8 cellular contexts compared by ENCODE assay signal in the genomic region with DNA sequence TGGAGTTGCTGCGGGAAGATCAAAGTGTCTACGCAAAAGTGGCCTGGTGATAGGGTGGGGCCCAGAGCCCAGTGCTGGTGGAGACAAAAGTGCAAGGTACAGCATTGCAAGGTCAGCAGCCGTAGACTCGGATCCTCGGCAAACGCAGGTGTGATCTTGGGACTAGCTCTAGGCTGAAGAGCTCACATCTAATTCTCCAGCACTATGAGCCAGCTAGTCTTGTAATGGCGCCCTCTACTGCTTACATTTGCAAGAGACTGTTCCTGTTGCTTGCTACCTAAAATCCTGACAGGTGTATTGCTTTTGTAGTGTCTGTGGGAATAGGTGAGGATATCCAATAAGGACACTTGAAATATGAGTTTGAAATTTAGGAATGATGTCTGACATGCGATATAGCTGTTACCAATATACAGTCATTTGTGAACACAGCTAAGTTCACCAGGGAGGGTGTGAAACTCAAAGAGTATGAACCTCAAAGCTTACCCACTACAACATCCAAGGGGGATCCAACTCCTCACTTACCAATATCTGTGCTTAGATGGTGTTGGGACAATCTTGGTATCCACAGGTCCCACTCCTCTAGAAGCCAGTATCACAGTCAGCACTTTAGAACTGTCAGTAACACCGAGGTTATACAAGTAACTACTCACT. TPM values are rescaled to one million over a fixed set of nuclear protein-coding genes. Genes with fewer than 3 reads are reported as not detected.
DNase-seq lines count a peak whose midpoint lies in the region; ATAC-seq, FAIRE-seq and TF ChIP-seq lines count a peak whose summit lies in the region.

No MANE protein-coding gene starts in this region.

- no peak overlapping the region for H3K27ac ChIP-seq in GM12878 (ENCODE audit: control insufficient read depth, insufficient read depth)
- H3K27ac ChIP-seq in HepG2 (ENCODE audit: extremely low read length, insufficient read depth, low read length) = no peak overlapping the region

- H3K4me1 ChIP-seq in GM12878 (ENCODE audit: control insufficient read depth, insufficient read depth, low read length) = no peaks in the 10 kb centered on the region
- no peaks in the 10 kb centered on the region for H3K4me1 ChIP-seq in HepG2 (ENCODE audit: insufficient read depth, low read length)

- RAD21 ChIA-PET in GM12878 (lab: Charles Lee; ENCODE audit: unreplicated experiment) = interaction anchor here (0.6 to 1.5 kb wide), 14 partner anchors 26 to 463 kb away, joined by 3 to 18 read pairs (median 4); no protein-coding TSS in a partner anchor

- BruUV-seq in GM12878 (replicated peaks; lab: Mats Ljungman, UMichigan) (no TSS peak), HepG2 (replicated peaks; lab: Mats Ljungman, UMichigan) (no TSS peak)

- no peaks in the 10 kb centered on the region for H3K9me3 ChIP-seq in GM12878 (replicated peaks; ENCODE audit: control insufficient read depth, insufficient read depth, low read length)
- no peaks in the 10 kb centered on the region for H3K9me3 ChIP-seq in HepG2 (ENCODE audit: low read length)

- CTCF ChIA-PET in T-cell (lab: Charles Lee) (interaction anchor here (0.6 to 1.6 kb wide), 59 partner anchors 9 to 1611 kb away, joined by 3 to 36 read pairs (median 4); partner anchors contain the start of gene PDE7B (in 1 of the 2)), GM12878 (lab: Yijun Ruan, JAX) (interaction anchor here (0.5 to 6.8 kb wide), 52 partner anchors 9 to 463 kb away, joined by 3 to 84 read pairs (median 5); partner anchors contain the start of gene PDE7B), HepG2 (lab: Yijun Ruan, JAX; ENCODE audit: low intra/inter-chr PET ratio, low total read pairs) (interaction anchor here (0.7 to 1.9 kb wide), 3 partner anchors 374 to 458 kb away, joined by 5 to 13 read pairs (median 9); no protein-coding TSS in a partner anchor)

- H3K4me3 ChIP-seq in GM12878 (no peak overlapping the region), HepG2 (replicated peaks in 1 of 3; ENCODE audit: insufficient read depth in 1 of 3, low read depth in 2 of 3, low read length in 3 of 3) (no peak overlapping the region)

- DNase-seq in NK-92 treated with Interleukin-12 subunit alpha and Interleukin-12 subunit beta, amount 100 ng/mL, for 24 hours (lab: John Stamatoyannopoulos, UW) = peak; percentile 1
- DNase-seq in NK-92 (lab: John Stamatoyannopoulos, UW; ENCODE audit: unreplicated experiment) (no peak), NCI-H1092 (lab: John Stamatoyannopoulos, UW) (peak; percentile 45), T-cell (peak; percentile 17 to 70 (median 52)), GM12878 (ENCODE audit: low read depth, low spot score) (peak; percentile 19), HepG2 (ENCODE audit: low spot score) (peak; percentile 70)
- DNase-seq in stimulated activated naive CD8-positive, alpha-beta T cell treated with anti-CD3 and anti-CD28 coated beads, Interleukin-15, Interleukin-2, amounts not matched to agents 100 U/mL and 50 U/mL, for 24 hours = peak; percentile 56

- TF ChIP-seq RAD21 in GM12878 (IDR thresholded peaks at IDR 0.05; ENCODE audit: insufficient read depth, low read depth, low read length) (peak; percentile 88), HepG2 (CRISPR knock-in tag; IDR thresholded peaks at IDR 0.05) (peak; percentile 54; the same call in 1 of the 2 replicates)

- POLR2A ChIA-PET in T-cell (lab: Charles Lee) (no interaction called here), GM12878 (lab: Charles Lee) (no interaction called here), HepG2 (lab: Yijun Ruan, JAX) (no interaction called here)

- H3K4me3 Mint-ChIP-seq in T-cell = no peak overlapping the region

- FAIRE-seq in GM12878 (lab: Jason Lieb, UNC) (peak; percentile 92), HepG2 (lab: Jason Lieb, UNC) (peak; percentile 95)

- SMC1A ChIA-PET in GM12878 (lab: Charles Lee; ENCODE audit: uncharacterized antibody, unreplicated experiment) = interaction anchor here (0.6 to 1.7 kb wide), 25 partner anchors 8 to 459 kb away, joined by 3 to 32 read pairs (median 4); no protein-coding TSS in a partner anchor

- H3K79me2 ChIP-seq in GM12878 (ENCODE audit: control insufficient read depth, insufficient read depth, low read length) (no peaks in the 10 kb centered on the region), HepG2 (ENCODE audit: insufficient read depth, low read length) (no peaks in the 10 kb centered on the region)

- no peaks in the 10 kb centered on the region for H3K36me3 Mint-ChIP-seq in T-cell

- peaks cover 0 to 4% (median 2%) of the 10 kb centered on the region in 3 donors for H3K4me1 Mint-ChIP-seq in T-cell

- intact Hi-C loops in GM12878 (cut with micrococcal nuclease; ENCODE audit: unreplicated experiment) = loop anchor here (1.0 to 5.0 kb wide), 4 partner anchors 234 to 458 kb away; no protein-coding TSS in a partner anchor
- intact Hi-C loops in HepG2 (cut with micrococcal nuclease; ENCODE audit: unreplicated experiment) = loop anchor here (1.0 to 10.0 kb wide), 5 partner anchors 234 to 459 kb away; no protein-coding TSS in a partner anchor

- no peaks in the 10 kb centered on the region for H3K9me3 Mint-ChIP-seq in T-cell

- H3K4me2 ChIP-seq in GM12878 (ENCODE audit: control insufficient read depth, insufficient read depth) = no peak overlapping the region
- no peak overlapping the region for H3K4me2 ChIP-seq in HepG2 (ENCODE audit: low read depth, low read length)

- 33% methylated on average over 9 of the region's 9 CpGs for WGBS in GM12878 (ENCODE audit: insufficient coverage, insufficient replicate concordance, low lambda C conversion rate, missing lambda C conversion rate)
- WGBS in HepG2 (ENCODE audit: low lambda C conversion rate) = 6% methylated on average over 9 of the region's 9 CpGs

- TF ChIP-seq EP300 in GM12878 (IDR thresholded peaks at IDR 0.05; ENCODE audit: borderline replicate concordance in 1 of 2, control insufficient read depth in 1 of 2, low read depth in 2 of 2, low read length in 2 of 2) = no peak
- TF ChIP-seq EP300 in HepG2 (IDR thresholded peaks at IDR 0.05; ENCODE audit: low read depth in 2 of 2, low read length in 2 of 2) = no peak
- no peak for TF ChIP-seq EP300 in HepG2 (CRISPR knock-in tag; IDR thresholded peaks at IDR 0.05; ENCODE audit: borderline replicate concordance)

- in situ Hi-C loops in GM12878 (cut with MboI) (loop anchor here (5.0 kb wide), 2 partner anchors 233 to 373 kb away; no protein-coding TSS in a partner anchor), HepG2 (cut with HindIII; ENCODE audit: extremely low pct_ligation_motif_present, low pct_unique_long_range_greater_than_20kb) (loop anchor here (10.0 kb wide), 1 partner anchor 375 kb away; no protein-coding TSS in a partner anchor)

- TF ChIP-seq CTCF in GM12878 (IDR thresholded peaks at IDR 0.05 in 2 of 3, conservative IDR thresholded peaks at IDR 0.05 in 1 of 3; ENCODE audit: control insufficient read depth in 2 of 3, extremely low read depth in 1 of 3, insufficient read depth in 1 of 3, low read depth in 3 of 3, low read length in 3 of 3) (peak; percentile 68 to 73 (median 71); a peak in 5 of 6 replicates), HepG2 (CRISPR knock-in tag; IDR thresholded peaks at IDR 0.05) (peak; percentile 81)

- TF ChIP-seq POLR2A in GM12878 (IDR thresholded peaks at IDR 0.05; ENCODE audit: low read depth, low read length) (no peak), HepG2 (IDR thresholded peaks at IDR 0.05; ENCODE audit: insufficient read depth in 1 of 2, low read depth in 2 of 2, low read length in 2 of 2) (no peak)

- H3K36me3 ChIP-seq in GM12878 (ENCODE audit: control insufficient read depth in 2 of 2, insufficient read depth in 2 of 2, low read length in 1 of 2) (no peaks in the 10 kb centered on the region), HepG2 (replicated peaks in 1 of 2; ENCODE audit: control insufficient read depth in 1 of 2, insufficient read depth in 2 of 2, low read length in 2 of 2) (no peaks in the 10 kb centered on the region)

- H3K9ac ChIP-seq in GM12878 (ENCODE audit: control insufficient read depth, insufficient read depth, low read length) = no peak overlapping the region
- no peak overlapping the region for H3K9ac ChIP-seq in HepG2 (ENCODE audit: insufficient read depth, low read depth, low read length)

- H2AFZ ChIP-seq in GM12878 (ENCODE audit: control insufficient read depth, low read depth, low read length) (no peak overlapping the region), HepG2 (ENCODE audit: low read length) (no peak overlapping the region)

- no peaks in the 10 kb centered on the region for H3K27me3 ChIP-seq in GM12878 (replicated peaks in 1 of 2; ENCODE audit: control insufficient read depth in 2 of 2, insufficient read depth in 2 of 2, low read length in 1 of 2)
- H3K27me3 ChIP-seq in HepG2 (ENCODE audit: control insufficient read depth in 1 of 2, insufficient read depth in 2 of 2, low read length in 2 of 2) = 0 out of 5 replicates have a peak, but pooled peaks cover 0 to 7% of the 10 kb centered on the region in 2 experiments

- no peak overlapping the region for H3K27ac Mint-ChIP-seq in T-cell

- ATAC-seq in HG02588 (IDR thresholded peaks at IDR 0.05; ENCODE audit: unreplicated experiment) (peak; percentile 76), T-cell (replicated peaks in 1 of 4) (peak; percentile 65 to 92 (median 81)), GM12878 (peak; percentile 92), HepG2 (peak; percentile 97)
- peak; percentile 68 for ATAC-seq in stimulated activated naive CD8-positive, alpha-beta T cell treated with anti-CD3 and anti-CD28 coated beads, Interleukin-15, Interleukin-2, amounts not matched to agents 100 U/mL and 50 U/mL, for 24 hours

- H3K27me3 Mint-ChIP-seq in T-cell = no peaks in the 10 kb centered on the region

- no peaks in the 10 kb centered on the region for H4K20me1 ChIP-seq in GM12878 (ENCODE audit: control insufficient read depth, insufficient read depth)
- no peaks in the 10 kb centered on the region for H4K20me1 ChIP-seq in HepG2 (ENCODE audit: insufficient read depth, low read length)

RNA-seq across cellular contexts. Expression of gene PDE7B, which starts 58.4 kb away (rescaled TPM):
- total RNA-seq in T-cell = 1 to 10 TPM in 1 of 5 donors, under 1 TPM in 4; 0.35 to 1.5 (median 0.69) TPM
- total RNA-seq in GM12878 (2013; cell fraction: nucleolus; rRNA removed) = not detected in 2 replicates
- not detected in 2 replicates for total RNA-seq in GM12878 (2014; rRNA removed)
- total RNA-seq in GM12878 (2014; rRNA removed; fragmentation: Illumina TruSeq; extraction: Trizol) = not detected in 2 replicates
- not detected in 2 replicates for total RNA-seq in GM12878 (2021)
- not detected for polyA plus RNA-seq in GM12878 (2011; ENCODE audit: low read depth)
- polyA plus RNA-seq in GM12878 (2011; rRNA removed) = not detected in 2 replicates
- 0.03 TPM in 1 of 2 replicates, not detected in the other for polyA plus RNA-seq in GM12878 (2011; cell fraction: cytosol; rRNA removed)
- polyA plus RNA-seq in GM12878 (2011; cell fraction: nucleus; rRNA removed) = not detected in 2 replicates
- 0.03 TPM in 1 of 2 replicates, not detected in the other for polyA plus RNA-seq in GM12878 (2012)
- not detected in 2 replicates for polyA plus RNA-seq in GM12878 (2014; fragmentation: Illumina TruSeq; extraction: Trizol)
- not detected for polyA plus RNA-seq in GM12878 (2014; fragmentation: Nextera tagmentation; extraction: Ambion mirVana)
- not detected in 2 replicates for polyA plus RNA-seq in GM12878 (2014; rRNA removed)
- not detected for polyA plus RNA-seq in GM12878 (2016; fragmentation: Nextera tagmentation; extraction: Ambion mirVana)
- polyA minus RNA-seq in GM12878 (2011; rRNA and poly(A)+ RNA removed) = 0.05 and 0.07 TPM in 2 replicates
- not detected in 2 replicates for polyA minus RNA-seq in GM12878 (2011; cell fraction: cytosol; rRNA and poly(A)+ RNA removed)
- polyA minus RNA-seq in GM12878 (2011; cell fraction: nucleus; rRNA and poly(A)+ RNA removed) = not detected in 2 replicates
- not detected in 2 replicates for total RNA-seq in HepG2 (2016; rRNA removed; fragmentation: Illumina TruSeq; extraction: Trizol)
- total RNA-seq in HepG2 (2016; cell fraction: cytosol; rRNA removed; fragmentation: Illumina TruSeq; extraction: Trizol; ENCODE audit: low read depth) = not detected in 2 replicates
- not detected in 2 replicates for total RNA-seq in HepG2 (2016; cell fraction: insoluble cytoplasmic fraction; rRNA removed; fragmentation: Illumina TruSeq; extraction: Trizol)
- not detected in 2 replicates for total RNA-seq in HepG2 (2016; cell fraction: membrane; rRNA removed; fragmentation: Illumina TruSeq; extraction: Trizol)
- not detected in 2 replicates for total RNA-seq in HepG2 (2016; cell fraction: nucleus; rRNA removed; fragmentation: Illumina TruSeq; extraction: Trizol)
- not detected in 2 replicates for polyA plus RNA-seq in HepG2 (2011; rRNA removed)
- not detected in 2 replicates for polyA plus RNA-seq in HepG2 (2011; cell fraction: cytosol; rRNA removed)
- polyA plus RNA-seq in HepG2 (2011; cell fraction: nucleus; rRNA removed) = not detected in 2 replicates
- not detected in 2 replicates for polyA plus RNA-seq in HepG2 (2012)
- polyA plus RNA-seq in HepG2 (2016; cell fraction: cytosol; fragmentation: Illumina TruSeq; extraction: Trizol; ENCODE audit: low read depth) = not detected in 2 replicates
- polyA plus RNA-seq in HepG2 (2016; cell fraction: insoluble cytoplasmic fraction; fragmentation: Illumina TruSeq; extraction: Trizol; ENCODE audit: low read depth) = not detected in 2 replicates
- polyA plus RNA-seq in HepG2 (2016; cell fraction: membrane; fragmentation: Illumina TruSeq; extraction: Trizol; ENCODE audit: low read depth) = not detected in 2 replicates
- polyA plus RNA-seq in HepG2 (2016; cell fraction: nucleus; fragmentation: Illumina TruSeq; extraction: Trizol; ENCODE audit: insufficient read depth, low read depth) = not detected in 2 replicates
- polyA minus RNA-seq in HepG2 (2011; rRNA and poly(A)+ RNA removed; ENCODE audit: low replicate concordance) = 14.3 TPM in 1 of 2 replicates, not detected in the other
- polyA minus RNA-seq in HepG2 (2011; cell fraction: cytosol; rRNA and poly(A)+ RNA removed) = not detected in 2 replicates
- polyA minus RNA-seq in HepG2 (2011; cell fraction: nucleus; rRNA and poly(A)+ RNA removed) = not detected in 2 replicates
